17 cellular contexts compared by ENCODE assay signal in genomic region chr17:72479113-72479512, GRCh38.
A peak's percentile ranks its signal among the peaks of the same experiment; 100 is the strongest.
DNase-seq lines count a peak whose midpoint lies in the region; TF ChIP-seq lines count a peak whose summit lies in the region.
"Had no signal": no experiment of that assay in that cellular context is flagged by ENCODE, and none has a peak within 500 bp of the region (broad histone marks: within the 10 kb centered on the region; RNA-seq: fewer than 3 reads in every experiment).

No MANE protein-coding gene starts in this region.

- no peak overlapping the region for H3K27ac ChIP-seq in Peyer's patch
- H3K27ac ChIP-seq: esophagus muscularis mucosa, vagina had no signal

- DNase-seq in AG09309 (ENCODE audit: low read depth) (no peak), NCI-H2171 (lab: John Stamatoyannopoulos, UW) (peak; percentile 46), epithelial cell of proximal tubule (ENCODE audit: low read depth) (no peak), amygdala (lab: John Stamatoyannopoulos, UW) (no peak), C1 segment of cervical spinal cord (lab: John Stamatoyannopoulos, UW) (no peak), Peyer's patch (no peak), AG08395 (ENCODE audit: low spot score) (no peak)
- DNase-seq: activated CD4-positive, alpha-beta T cell treated with anti-CD3 and anti-CD28 coated beads for 36 hours; activated T-cell treated with anti-CD3 and anti-CD28 coated beads, Interleukin-2, amount 50 U/mL, for 48 hours; natural killer cell; NCI-H1092 treated with DMSO at 0.1 percent for 48 hours; right cardiac atrium; stimulated activated CD4-positive, alpha-beta T cell treated with anti-CD3 and anti-CD28 coated beads, Interleukin-4, amount 100 ng/mL, for 4 hours; stimulated activated naive CD4-positive, alpha-beta T cell had no signal

- peak; percentile 7 for TF ChIP-seq CTCF in AG09309 (IDR thresholded peaks at IDR 0.05; ENCODE audit: control insufficient read depth, insufficient read depth, low read depth, low read length, missing control alignments)
- TF ChIP-seq CTCF in GM12873 (IDR thresholded peaks at IDR 0.05; ENCODE audit: insufficient read depth, low read depth, low read length, missing control alignments), result peak; percentile 26
- TF ChIP-seq CTCF in epithelial cell of proximal tubule (conservative IDR thresholded peaks at IDR 0.05; ENCODE audit: low read depth, low read length), result peak; percentile 24
- TF ChIP-seq CTCF in Peyer's patch (IDR thresholded peaks at IDR 0.05), result peak in 2 of 6 experiments; percentile 7 to 42

- H3K27me3 ChIP-seq in Peyer's patch, result no peaks in the 10 kb centered on the region
- H3K27me3 ChIP-seq: vagina had no signal

- H3K4me3 ChIP-seq in AG09309 (ENCODE audit: control insufficient read depth, low read depth, low read length), result no peak overlapping the region
- no peak overlapping the region for H3K4me3 ChIP-seq in epithelial cell of proximal tubule (ENCODE audit: low read depth, low read length)
- H3K4me3 ChIP-seq in Peyer's patch, result no peak overlapping the region
- H3K4me3 ChIP-seq: esophagus muscularis mucosa, vagina had no signal

- TF ChIP-seq POLR2A in Peyer's patch (IDR thresholded peaks at IDR 0.05), result no peak

- no peaks in the 10 kb centered on the region for H3K36me3 ChIP-seq in Peyer's patch
- H3K36me3 ChIP-seq: esophagus muscularis mucosa, vagina had no signal

- no peaks in the 10 kb centered on the region for H3K9me3 ChIP-seq in Peyer's patch
- H3K9me3 ChIP-seq: vagina had no signal

- H3K4me1 ChIP-seq in Peyer's patch, result no peaks in the 10 kb centered on the region
- H3K4me1 ChIP-seq: esophagus muscularis mucosa, vagina had no signal
